In genomic region chr16:19680972-19681371, GRCh38 we compare ENCODE assay signal across 1 cellular context.
TF ChIP-seq lines count a peak whose summit lies in the region.

No MANE protein-coding gene starts in this region.

TF ChIP-seq in HCT116, 20 proteins besides CTCF, POLR2A, EP300 and RAD21 (continued from another document):
- TF ChIP-seq, protein P1, sequence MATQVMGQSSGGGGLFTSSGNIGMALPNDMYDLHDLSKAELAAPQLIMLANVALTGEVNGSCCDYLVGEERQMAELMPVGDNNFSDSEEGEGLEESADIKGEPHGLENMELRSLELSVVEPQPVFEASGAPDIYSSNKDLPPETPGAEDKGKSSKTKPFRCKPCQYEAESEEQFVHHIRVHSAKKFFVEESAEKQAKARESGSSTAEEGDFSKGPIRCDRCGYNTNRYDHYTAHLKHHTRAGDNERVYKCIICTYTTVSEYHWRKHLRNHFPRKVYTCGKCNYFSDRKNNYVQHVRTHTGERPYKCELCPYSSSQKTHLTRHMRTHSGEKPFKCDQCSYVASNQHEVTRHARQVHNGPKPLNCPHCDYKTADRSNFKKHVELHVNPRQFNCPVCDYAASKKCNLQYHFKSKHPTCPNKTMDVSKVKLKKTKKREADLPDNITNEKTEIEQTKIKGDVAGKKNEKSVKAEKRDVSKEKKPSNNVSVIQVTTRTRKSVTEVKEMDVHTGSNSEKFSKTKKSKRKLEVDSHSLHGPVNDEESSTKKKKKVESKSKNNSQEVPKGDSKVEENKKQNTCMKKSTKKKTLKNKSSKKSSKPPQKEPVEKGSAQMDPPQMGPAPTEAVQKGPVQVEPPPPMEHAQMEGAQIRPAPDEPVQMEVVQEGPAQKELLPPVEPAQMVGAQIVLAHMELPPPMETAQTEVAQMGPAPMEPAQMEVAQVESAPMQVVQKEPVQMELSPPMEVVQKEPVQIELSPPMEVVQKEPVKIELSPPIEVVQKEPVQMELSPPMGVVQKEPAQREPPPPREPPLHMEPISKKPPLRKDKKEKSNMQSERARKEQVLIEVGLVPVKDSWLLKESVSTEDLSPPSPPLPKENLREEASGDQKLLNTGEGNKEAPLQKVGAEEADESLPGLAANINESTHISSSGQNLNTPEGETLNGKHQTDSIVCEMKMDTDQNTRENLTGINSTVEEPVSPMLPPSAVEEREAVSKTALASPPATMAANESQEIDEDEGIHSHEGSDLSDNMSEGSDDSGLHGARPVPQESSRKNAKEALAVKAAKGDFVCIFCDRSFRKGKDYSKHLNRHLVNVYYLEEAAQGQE (IDR thresholded peaks at IDR 0.05; ENCODE audit: low read depth), result no peak
- TF ChIP-seq EZH2 (IDR thresholded peaks at IDR 0.05), result no peak
